Comparison of ENCODE assay signal across 1 cellular context in genomic region chr9:33448159-33448511, GRCh38.
TF ChIP-seq lines count a peak whose summit lies in the region.

No MANE protein-coding gene starts in this region.

TF ChIP-seq in IMR-90, 13 proteins besides CTCF, POLR2A, EP300 and RAD21:
- TF ChIP-seq USF2 (IDR thresholded peaks at IDR 0.05; ENCODE audit: low read depth, low read length) (no peak), RCOR1 (IDR thresholded peaks at IDR 0.05; ENCODE audit: insufficient replicate concordance, low read length) (no peak), MAZ (IDR thresholded peaks at IDR 0.05; ENCODE audit: borderline replicate concordance, low read depth, low read length) (no peak), CHD1 (IDR thresholded peaks at IDR 0.05; ENCODE audit: low read depth, low read length) (no peak), FOS (IDR thresholded peaks at IDR 0.05; ENCODE audit: low read depth, low read length) (no peak), NFE2L2 (IDR thresholded peaks at IDR 0.05; ENCODE audit: low read depth, low read length) (no peak), MAFK (IDR thresholded peaks at IDR 0.05; ENCODE audit: low read depth, low read length) (no peak), RFX5 (IDR thresholded peaks at IDR 0.05; ENCODE audit: low read depth, low read length) (no peak), BHLHE40 (IDR thresholded peaks at IDR 0.05; ENCODE audit: low read depth, low read length) (no peak), CEBPB (IDR thresholded peaks at IDR 0.05; ENCODE audit: low read depth, low read length) (no peak)
